ENCODE assay signal across 1 cellular context in the genomic region with DNA sequence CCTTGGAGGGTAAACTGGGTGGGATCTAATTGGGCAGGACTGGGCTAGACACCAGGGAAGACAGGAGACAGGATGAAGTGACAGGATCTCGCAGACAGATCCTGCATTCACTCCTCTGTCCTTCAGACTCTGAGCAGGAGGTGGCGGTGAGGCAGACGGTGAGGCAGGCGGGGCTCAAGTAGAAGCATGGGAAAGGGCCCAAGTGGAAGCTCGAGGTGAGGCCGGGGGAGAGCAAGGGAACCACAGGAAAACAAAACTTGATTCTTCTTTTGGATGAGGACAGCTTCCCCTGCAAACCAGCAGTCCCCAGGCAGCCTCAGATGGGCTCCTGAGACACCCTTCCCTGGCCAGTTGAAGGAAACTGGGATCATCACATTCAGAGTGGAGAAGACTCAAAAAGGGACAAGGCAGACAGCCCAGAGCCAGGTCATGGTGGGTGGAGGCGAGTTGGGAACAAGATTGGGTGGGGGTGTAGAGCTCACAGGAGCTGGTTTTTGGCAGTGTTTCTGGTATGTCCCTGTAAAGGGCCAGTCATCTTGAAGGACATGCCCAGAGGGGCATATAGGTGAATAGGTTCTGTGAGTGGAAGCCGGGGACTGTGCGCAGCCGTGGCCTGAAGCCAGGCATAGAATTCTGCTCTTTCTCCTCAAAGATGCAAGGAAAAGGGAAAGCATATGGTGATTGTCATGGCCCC.
TF ChIP-seq lines count a peak whose summit lies in the region.

No MANE protein-coding gene starts in this region.

TF ChIP-seq in GM12878, 131 proteins besides CTCF, POLR2A, EP300 and RAD21:
- no peak for TF ChIP-seq EED (IDR thresholded peaks at IDR 0.05; ENCODE audit: low read depth)
- no peak for TF ChIP-seq ZNF687 (IDR thresholded peaks at IDR 0.05)
- TF ChIP-seq SP1 (IDR thresholded peaks at IDR 0.05; ENCODE audit: low read depth, low read length), result no peak
- 0 out of 2 replicates have a peak, but pooled peaks have one; percentile 7 for TF ChIP-seq POLR2AphosphoS2 (IDR thresholded peaks at IDR 0.05; ENCODE audit: low read depth, low read length)
- no peak for TF ChIP-seq DPF2 (IDR thresholded peaks at IDR 0.05)
